8 cellular contexts compared by ENCODE assay signal in genomic region chr17:15502315-15503112, GRCh38. TPM values are rescaled to one million over a fixed set of nuclear protein-coding genes. Genes with fewer than 3 reads are reported as not detected.
DNase-seq lines count a peak whose midpoint lies in the region; ATAC-seq and TF ChIP-seq lines count a peak whose summit lies in the region.

No MANE protein-coding gene starts in this region.

- in situ Hi-C loops in Panc1 (cut with HindIII; ENCODE audit: low pct_unique_long_range_greater_than_20kb, low sequenced_read_pairs), result no loop called here

- POLR2A ChIA-PET in A673 (lab: Charles Lee; ENCODE audit: low non-redundant PET) (interaction anchor here (0.7 kb wide), 1 partner anchor 14 kb away, joined by 3 read pairs; no protein-coding TSS in a partner anchor), Panc1 (lab: Charles Lee) (interaction anchor here (0.7 kb wide), 2 partner anchors 162 to 472 kb away, joined by 4 read pairs; no protein-coding TSS in a partner anchor)

- CTCF ChIA-PET in A673 (lab: Charles Lee) (interaction anchor here (0.6 to 1.2 kb wide), 9 partner anchors 8 to 469 kb away, joined by 3 to 10 read pairs (median 4); no protein-coding TSS in a partner anchor), Panc1 (lab: Charles Lee) (interaction anchor here (0.6 to 1.3 kb wide), 12 partner anchors 13 to 1159 kb away, joined by 3 to 9 read pairs (median 4); no protein-coding TSS in a partner anchor)

- intact Hi-C loops in A673 (cut with micrococcal nuclease; ENCODE audit: unreplicated experiment) (loop anchor here (2.0 to 10.0 kb wide), 2 partner anchors 242 to 1908 kb away; no protein-coding TSS in a partner anchor), Panc1 (cut with micrococcal nuclease; ENCODE audit: unreplicated experiment) (loop anchor here (2.0 kb wide), 1 partner anchor 242 kb away; no protein-coding TSS in a partner anchor)
- intact Hi-C loops in activated T-helper 2 cell treated with anti-CD3 and anti-CD28 coated beads, Interferon-gamma antibody, Interleukin-2, Interleukin-4, amounts not matched to agents 10 μg/mL and 5 μg/mL and 100 μg/mL, durations not matched to agents 14 hours and 24 hours and 36 hours (cut with micrococcal nuclease), result loop anchor here (1.0 kb wide), 1 partner anchor 245 kb away; no protein-coding TSS in a partner anchor

- H3K4me3 ChIP-seq in A673 (ENCODE audit: low read depth, low read length, poor library complexity, severe bottlenecking), result no peak overlapping the region
- H3K4me3 ChIP-seq in Panc1 (ENCODE audit: low read depth in 2 of 2, low read length in 2 of 2), result no peak overlapping the region
- peak overlapping the region; percentile 54 for H3K4me3 ChIP-seq in fibroblast of the aortic adventitia (ENCODE audit: low read depth, low read length)

- peaks cover 6% of the 10 kb centered on the region for H3K4me1 Mint-ChIP-seq in activated T-helper 2 cell treated with anti-CD3 and anti-CD28 coated beads, Interferon-gamma antibody, Interleukin-2, Interleukin-4, amounts not matched to agents 10 μg/mL and 5 μg/mL and 100 μg/mL, durations not matched to agents 14 hours and 24 hours and 36 hours (ENCODE audit: low read depth)
- peaks cover 14% of the 10 kb centered on the region for H3K4me1 Mint-ChIP-seq in neural crest cell
- peaks cover 10% of the 10 kb centered on the region for H3K4me1 Mint-ChIP-seq in stimulated activated naive CD8-positive, alpha-beta T cell treated with anti-CD3 and anti-CD28 coated beads, Interleukin-15, amount 100 ng/mL, for 72 hours

- H3K4me3 Mint-ChIP-seq in activated T-helper 2 cell treated with anti-CD3 and anti-CD28 coated beads, Interferon-gamma antibody, Interleukin-2, Interleukin-4, amounts not matched to agents 10 μg/mL and 5 μg/mL and 100 μg/mL, durations not matched to agents 14 hours and 24 hours and 36 hours (ENCODE audit: low read depth), result no peak overlapping the region
- H3K4me3 Mint-ChIP-seq in neural crest cell, result no peak overlapping the region
- H3K4me3 Mint-ChIP-seq in stimulated activated naive CD8-positive, alpha-beta T cell treated with anti-CD3 and anti-CD28 coated beads, Interleukin-15, amount 100 ng/mL, for 72 hours, result peak overlapping the region; percentile 10 to 32

- H3K4me1 ChIP-seq in A673 (ENCODE audit: insufficient read depth, low read length, poor library complexity, severe bottlenecking) (no peaks in the 10 kb centered on the region), Panc1 (ENCODE audit: control insufficient read depth, insufficient read depth, low read length) (peaks cover 4% of the 10 kb centered on the region; the same call in 1 of the 2 replicates)

- H3K27me3 Mint-ChIP-seq in activated T-helper 2 cell treated with anti-CD3 and anti-CD28 coated beads, Interferon-gamma antibody, Interleukin-2, Interleukin-4, amounts not matched to agents 10 μg/mL and 5 μg/mL and 100 μg/mL, durations not matched to agents 14 hours and 24 hours and 36 hours (ENCODE audit: low read depth), result no peaks in the 10 kb centered on the region
- no peaks in the 10 kb centered on the region for H3K27me3 Mint-ChIP-seq in neural crest cell (ENCODE audit: low read depth)
- H3K27me3 Mint-ChIP-seq in stimulated activated naive CD8-positive, alpha-beta T cell treated with anti-CD3 and anti-CD28 coated beads, Interleukin-15, amount 100 ng/mL, for 72 hours, result no peaks in the 10 kb centered on the region

- BruUV-seq in A673 (replicated peaks; lab: Mats Ljungman, UMichigan), result no TSS peak
- no TSS peak for BruUV-seq in Panc1 (replicated peaks; lab: Mats Ljungman, UMichigan)

- peak; percentile 94 for ATAC-seq in GM18511 (IDR thresholded peaks at IDR 0.05; ENCODE audit: unreplicated experiment)
- peak; percentile 85 for ATAC-seq in HG03108 (IDR thresholded peaks at IDR 0.05; ENCODE audit: unreplicated experiment)
- ATAC-seq in Panc1, result peak; percentile 95
- ATAC-seq in stimulated activated naive CD8-positive, alpha-beta T cell treated with anti-CD3 and anti-CD28 coated beads, Interleukin-15, amount 100 ng/mL, for 72 hours, result peak; percentile 94

- no peak overlapping the region for H3K27ac Mint-ChIP-seq in activated T-helper 2 cell treated with anti-CD3 and anti-CD28 coated beads, Interferon-gamma antibody, Interleukin-2, Interleukin-4, amounts not matched to agents 10 μg/mL and 5 μg/mL and 100 μg/mL, durations not matched to agents 14 hours and 24 hours and 36 hours
- H3K27ac Mint-ChIP-seq in neural crest cell (ENCODE audit: unreplicated experiment), result peak overlapping the region; percentile 87
- no peak overlapping the region for H3K27ac Mint-ChIP-seq in stimulated activated naive CD8-positive, alpha-beta T cell treated with anti-CD3 and anti-CD28 coated beads, Interleukin-15, amount 100 ng/mL, for 72 hours

- H3K27me3 ChIP-seq in A673 (replicated peaks; ENCODE audit: insufficient read depth, low read depth, low read length, poor library complexity) (no peaks in the 10 kb centered on the region), Panc1 (ENCODE audit: control insufficient read depth, insufficient read depth, low read length) (no peaks in the 10 kb centered on the region)

- H3K36me3 ChIP-seq in A673 (ENCODE audit: insufficient read depth, low read length, poor library complexity, severe bottlenecking), result no peaks in the 10 kb centered on the region
- no peaks in the 10 kb centered on the region for H3K36me3 ChIP-seq in Panc1 (ENCODE audit: control insufficient read depth, insufficient read depth, low read length)

- peaks cover 22% of the 10 kb centered on the region for H3K36me3 Mint-ChIP-seq in activated T-helper 2 cell treated with anti-CD3 and anti-CD28 coated beads, Interferon-gamma antibody, Interleukin-2, Interleukin-4, amounts not matched to agents 10 μg/mL and 5 μg/mL and 100 μg/mL, durations not matched to agents 14 hours and 24 hours and 36 hours (ENCODE audit: low read depth)
- H3K36me3 Mint-ChIP-seq in neural crest cell (ENCODE audit: low read depth), result peaks cover 21% of the 10 kb centered on the region

- DNase-seq in A673 (ENCODE audit: low spot score) (peak; percentile 84), Panc1 (ENCODE audit: low read depth, low spot score) (no peak), fibroblast of the aortic adventitia (ENCODE audit: low read depth) (peak; percentile 98), neural crest cell (ENCODE audit: low read depth, low spot score) (peak; percentile 84)
- DNase-seq in activated T-helper 2 cell treated with anti-CD3 and anti-CD28 coated beads, Interferon-gamma antibody, Interleukin-2, Interleukin-4, amounts not matched to agents 10 μg/mL and 5 μg/mL and 100 μg/mL, durations not matched to agents 14 hours and 24 hours and 36 hours (ENCODE audit: low spot score), result peak; percentile 55
- DNase-seq in stimulated activated naive CD8-positive, alpha-beta T cell treated with anti-CD3 and anti-CD28 coated beads, Interleukin-15, amount 100 ng/mL, for 72 hours, result peak; percentile 69 to 80

- H3K27ac ChIP-seq in A673 (ENCODE audit: low read depth, low read length, poor library complexity, severe bottlenecking) (no peak overlapping the region), Panc1 (ENCODE audit: low read length) (no peak overlapping the region)

- H3K9me3 Mint-ChIP-seq in activated T-helper 2 cell treated with anti-CD3 and anti-CD28 coated beads, Interferon-gamma antibody, Interleukin-2, Interleukin-4, amounts not matched to agents 10 μg/mL and 5 μg/mL and 100 μg/mL, durations not matched to agents 14 hours and 24 hours and 36 hours, result no peaks in the 10 kb centered on the region
- no peaks in the 10 kb centered on the region for H3K9me3 Mint-ChIP-seq in neural crest cell
- H3K9me3 Mint-ChIP-seq in stimulated activated naive CD8-positive, alpha-beta T cell treated with anti-CD3 and anti-CD28 coated beads, Interleukin-15, amount 100 ng/mL, for 72 hours, result no peaks in the 10 kb centered on the region

- H3K9me3 ChIP-seq in A673 (ENCODE audit: low read depth, low read length, poor library complexity, severe bottlenecking) (no peaks in the 10 kb centered on the region), Panc1 (ENCODE audit: control insufficient read depth, insufficient read depth, low read depth, low read length) (no peaks in the 10 kb centered on the region)

- TF ChIP-seq CTCF in A673 (conservative IDR thresholded peaks at IDR 0.05; ENCODE audit: low read depth, low read length) (peak; percentile 93), Panc1 (IDR thresholded peaks at IDR 0.05) (peak; percentile 95), fibroblast of the aortic adventitia (IDR thresholded peaks at IDR 0.05; ENCODE audit: insufficient read depth, low read length) (peak; percentile 90), neural crest cell (conservative IDR thresholded peaks at IDR 0.05) (peak; percentile 86)

RNA-seq across cellular contexts. Expression of gene CDRT4, which starts 35.1 kb away (rescaled TPM):
- total RNA-seq in A673 (2021) (0.62 and 1.3 TPM in 2 replicates), Panc1 (2021; ENCODE audit: unreplicated experiment) (2.8 TPM), fibroblast of the aortic adventitia (ENCODE audit: low replicate concordance) (2.9 TPM in 1 of 2 replicates, not detected in the other), neural crest cell (2.4 and 2.8 TPM in 2 replicates)
- not detected for polyA plus RNA-seq in Panc1 (2012; ENCODE audit: insufficient read length)
- 4.8 and 8.0 TPM in 2 replicates for total RNA-seq in activated T-helper 2 cell treated with anti-CD3 and anti-CD28 coated beads, Interferon-gamma antibody, Interleukin-2, Interleukin-4, amounts not matched to agents 10 μg/mL and 5 μg/mL and 100 μg/mL, durations not matched to agents 14 hours and 24 hours and 36 hours

Comparison
In these comparisons a context has a peak if more than half of its experiments do, and no peak if none do; other contexts are left out.
1. H3K4me3 Mint-ChIP-seq: peak in stimulated activated naive CD8-positive, alpha-beta T cell treated with anti-CD3 and anti-CD28 coated beads, Interleukin-15, amount 100 ng/mL, for 72 hours (2 of 2); none in activated T-helper 2 cell treated with anti-CD3 and anti-CD28 coated beads, Interferon-gamma antibody, Interleukin-2, Interleukin-4, amounts not matched to agents 10 μg/mL and 5 μg/mL and 100 μg/mL, durations not matched to agents 14 hours and 24 hours and 36 hours (single experiment) and neural crest cell (single experiment).
2. Peak in every context shown above with its lines, with median percentiles within 50 percentile points of each other: CTCF ChIP-seq and ATAC-seq.